ENCODE assay signal across 8 cellular contexts in the genomic region with DNA sequence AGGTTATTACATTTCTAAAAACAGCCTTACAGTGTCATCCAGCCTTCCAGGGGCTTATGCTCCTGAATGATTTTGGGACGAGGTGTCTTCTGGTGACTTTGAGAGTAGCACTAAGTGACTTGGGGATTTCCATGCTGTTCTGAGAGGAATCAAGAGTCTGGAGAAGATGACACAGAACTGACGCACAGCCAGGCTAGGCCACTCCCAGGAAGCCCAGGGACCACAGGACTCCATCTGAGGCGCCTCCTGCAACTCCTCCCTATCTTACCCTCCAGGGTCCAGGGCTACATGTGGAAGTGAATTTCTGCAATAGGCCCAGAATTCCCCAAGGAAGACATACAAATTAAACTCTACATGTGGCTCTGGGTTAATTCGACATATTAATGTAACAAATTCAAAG.
DNase-seq lines count a peak whose midpoint lies in the region; ATAC-seq and TF ChIP-seq lines count a peak whose summit lies in the region.
"Had no signal": no experiment of that assay in that cellular context is flagged by ENCODE, and none has a peak within 500 bp of the region (broad histone marks: within the 10 kb centered on the region; RNA-seq: fewer than 3 reads in every experiment).

No MANE protein-coding gene starts in this region.

- 7% methylated on average over 4 of the region's 4 CpGs for WGBS in GM23248 (ENCODE audit: low coverage in 1 of 2, low lambda C conversion rate in 2 of 2, missing lambda C conversion rate in 2 of 2), 2 experiments
- 42 to 50% methylated on average over 4 of the region's 4 CpGs for WGBS in sigmoid colon, 2 donors

- H4K20me1 ChIP-seq in GM23248 (ENCODE audit: insufficient read depth) = no peaks in the 10 kb centered on the region

- intact Hi-C loops in sigmoid colon (cut with DNase I) = no loop called here

- H3K27me3 ChIP-seq in GM23248 (replicated peaks; ENCODE audit: insufficient read depth) = no peaks in the 10 kb centered on the region
- H3K27me3 ChIP-seq in RWPE2 (ENCODE audit: insufficient read depth, poor library complexity, severe bottlenecking) = no peaks in the 10 kb centered on the region
- no peaks in the 10 kb centered on the region for H3K27me3 ChIP-seq in sigmoid colon

- peak; percentile 54; the same call in 2 of the 3 replicates for ATAC-seq in RWPE2 (ENCODE audit: low read depth)
- ATAC-seq in HG02642 (IDR thresholded peaks at IDR 0.05; ENCODE audit: poor library complexity, unreplicated experiment) = no peak
- no peak for ATAC-seq in HG02798 (IDR thresholded peaks at IDR 0.05; ENCODE audit: poor library complexity, unreplicated experiment)

- no peak for TF ChIP-seq POLR2A in sigmoid colon (IDR thresholded peaks at IDR 0.05)

- no peak for TF ChIP-seq EP300 in sigmoid colon (IDR thresholded peaks at IDR 0.05)

- peak overlapping the region; percentile 17; the same call in 1 of the 2 replicates for H3K27ac ChIP-seq in GM23248
- H3K27ac ChIP-seq in RWPE2 (ENCODE audit: poor library complexity, severe bottlenecking) = no peak overlapping the region
- no peak overlapping the region for H3K27ac ChIP-seq in sigmoid colon

- no peaks in the 10 kb centered on the region for H3K79me2 ChIP-seq in GM23248 (ENCODE audit: insufficient read depth)

- H3K4me1 ChIP-seq in GM23248 (ENCODE audit: insufficient read depth) = peaks cover 11% of the 10 kb centered on the region
- H3K4me1 ChIP-seq in RWPE2 (ENCODE audit: insufficient read depth, poor library complexity, severe bottlenecking) = no peaks in the 10 kb centered on the region
- no peaks in the 10 kb centered on the region for H3K4me1 ChIP-seq in sigmoid colon

- H3K9me2 ChIP-seq in GM23248 (ENCODE audit: insufficient read depth) = no peaks in the 10 kb centered on the region

- H3K4me2 ChIP-seq in GM23248 (ENCODE audit: unreplicated experiment) = no peak overlapping the region

- H3K9me3 ChIP-seq in GM23248 (ENCODE audit: low read depth) (no peaks in the 10 kb centered on the region), RWPE2 (ENCODE audit: severe bottlenecking) (no peaks in the 10 kb centered on the region), sigmoid colon (no peaks in the 10 kb centered on the region)

- no peaks in the 10 kb centered on the region for H3K36me3 ChIP-seq in GM23248 (ENCODE audit: low read depth)
- no peaks in the 10 kb centered on the region for H3K36me3 ChIP-seq in RWPE2 (ENCODE audit: low read depth)
- H3K36me3 ChIP-seq in sigmoid colon = no peaks in the 10 kb centered on the region

- no peak overlapping the region for H3K9ac ChIP-seq in GM23248

- H2AFZ ChIP-seq in GM23248 = no peak overlapping the region

- TF ChIP-seq CTCF in RWPE2 (IDR thresholded peaks at IDR 0.05; ENCODE audit: poor library complexity, severe bottlenecking) = no peak
- TF ChIP-seq CTCF in sigmoid colon (IDR thresholded peaks at IDR 0.05) = no peak

- in situ Hi-C loops in GM23248 (cut with MboI) = no loop called here

- DNase-seq in GM23248 (peak; percentile 88), RWPE2 (ENCODE audit: low spot score) (no peak), sigmoid colon (no peak)
- peak; percentile 9 for DNase-seq in central memory CD4-positive, alpha-beta T cell
- DNase-seq in stimulated activated CD4-positive, alpha-beta T cell treated with anti-CD3 and anti-CD28 coated beads, Interleukin-4, amount 100 ng/mL, for 4 hours = peak; percentile 24 to 27
- DNase-seq: caudate nucleus had no signal

- H3F3A ChIP-seq in GM23248 (ENCODE audit: insufficient read depth) = no peaks in the 10 kb centered on the region

- no peak overlapping the region for H3K4me3 ChIP-seq in GM23248
- no peak overlapping the region for H3K4me3 ChIP-seq in RWPE2 (ENCODE audit: severe bottlenecking)
- no peak overlapping the region for H3K4me3 ChIP-seq in sigmoid colon

Comparison
In these comparisons a context has a peak if more than half of its experiments do, and no peak if none do; other contexts are left out.
1. DNase-seq: peak in GM23248 (single experiment), central memory CD4-positive, alpha-beta T cell (single experiment) and stimulated activated CD4-positive, alpha-beta T cell treated with anti-CD3 and anti-CD28 coated beads, Interleukin-4, amount 100 ng/mL, for 4 hours (2 of 2); none in RWPE2 (single experiment) and sigmoid colon (single experiment).